In genomic region chr15:92579486-92579885, GRCh38 we compare ENCODE assay signal across 14 cellular contexts.
A peak's percentile ranks its signal among the peaks of the same experiment; 100 is the strongest.
DNase-seq lines count a peak whose midpoint lies in the region; ATAC-seq and TF ChIP-seq lines count a peak whose summit lies in the region.
"Had no signal": no experiment of that assay in that cellular context is flagged by ENCODE, and none has a peak within 500 bp of the region (broad histone marks: within the 10 kb centered on the region; RNA-seq: fewer than 3 reads in every experiment).

No MANE protein-coding gene starts in this region.

- no peak overlapping the region for H3K27ac Mint-ChIP-seq in endothelial cell (ENCODE audit: unreplicated experiment)

- no peaks in the 10 kb centered on the region for H3K27me3 ChIP-seq in right atrium auricular region
- no peaks in the 10 kb centered on the region for H3K27me3 ChIP-seq in testis

- no peaks in the 10 kb centered on the region for H3K36me3 ChIP-seq in right atrium auricular region
- H3K36me3 ChIP-seq in testis (ENCODE audit: low read depth, missing control alignments) = no peaks in the 10 kb centered on the region
- H3K36me3 ChIP-seq: BE2C, HAP-1 had no signal

- intact Hi-C loops in Right ventricle myocardium superior (cut with DNase I) = no loop called here
- intact Hi-C loops in testis (cut with DNase I; ENCODE audit: low total_unique reads) = no loop called here

- H3K36me3 Mint-ChIP-seq in activated T-cell treated with anti-CD3 and anti-CD28 coated beads, Interleukin-2, amount 50 U/mL, for 4 hours (ENCODE audit: insufficient read depth) = no peaks in the 10 kb centered on the region
- peaks cover 8% of the 10 kb centered on the region for H3K36me3 Mint-ChIP-seq in endothelial cell (ENCODE audit: low read depth, unreplicated experiment)
- H3K36me3 Mint-ChIP-seq: CD4-positive, CD25-positive, alpha-beta regulatory T cell; CD8-positive, alpha-beta memory T cell had no signal

- TF ChIP-seq POLR2A in testis (IDR thresholded peaks at IDR 0.05) = no peak

- H3K4me1 ChIP-seq in right atrium auricular region (no peaks in the 10 kb centered on the region), testis (no peaks in the 10 kb centered on the region)
- H3K4me1 ChIP-seq: BE2C, HAP-1 had no signal

- H3K4me3 Mint-ChIP-seq in activated T-cell treated with anti-CD3 and anti-CD28 coated beads, Interleukin-2, amount 50 U/mL, for 4 hours = no peak overlapping the region
- H3K4me3 Mint-ChIP-seq in endothelial cell (ENCODE audit: unreplicated experiment) = no peak overlapping the region
- H3K4me3 Mint-ChIP-seq: CD4-positive, CD25-positive, alpha-beta regulatory T cell; CD8-positive, alpha-beta memory T cell had no signal

- DNase-seq in right atrium auricular region (ENCODE audit: low spot score) (peak; percentile 34), Right ventricle myocardium superior (no peak), left kidney (ENCODE audit: low read depth, low spot score) (peak; percentile 42), testis (peak; percentile 12), endothelial cell (ENCODE audit: low spot score) (no peak)
- no peak for DNase-seq in activated T-cell treated with anti-CD3 and anti-CD28 coated beads, Interleukin-2, amount 50 U/mL, for 4 hours
- DNase-seq: ACHN; BE2C; C1 segment of cervical spinal cord; CD4-positive, CD25-positive, alpha-beta regulatory T cell; CD8-positive, alpha-beta memory T cell; COR-L47 had no signal

- no peaks in the 10 kb centered on the region for H3K9me3 Mint-ChIP-seq in activated T-cell treated with anti-CD3 and anti-CD28 coated beads, Interleukin-2, amount 50 U/mL, for 4 hours
- no peaks in the 10 kb centered on the region for H3K9me3 Mint-ChIP-seq in endothelial cell (ENCODE audit: unreplicated experiment)
- H3K9me3 Mint-ChIP-seq: CD8-positive, alpha-beta memory T cell had no signal

- ATAC-seq in Right ventricle myocardium superior (ENCODE audit: poor library complexity) = no peak
- ATAC-seq in activated T-cell treated with anti-CD3 and anti-CD28 coated beads, Interleukin-2, amount 50 U/mL, for 4 hours = no peak

- no peak overlapping the region for H3K27ac ChIP-seq in right atrium auricular region
- no peak overlapping the region for H3K27ac ChIP-seq in testis
- H3K27ac ChIP-seq: HL-60 had no signal

- H3K9me3 ChIP-seq in right atrium auricular region (no peaks in the 10 kb centered on the region), testis (no peaks in the 10 kb centered on the region)
- H3K9me3 ChIP-seq: BE2C, HAP-1 had no signal

- no peak overlapping the region for H3K4me3 ChIP-seq in right atrium auricular region
- no peak overlapping the region for H3K4me3 ChIP-seq in testis
- H3K4me3 ChIP-seq: HAP-1 had no signal

- 63 to 83% methylated on average over 5 to 9 of the region's 9 CpGs for WGBS in testis, 2 donors

- TF ChIP-seq CTCF in right atrium auricular region (IDR thresholded peaks at IDR 0.05) (no peak), testis (IDR thresholded peaks at IDR 0.05) (no peak), endothelial cell (IDR thresholded peaks at IDR 0.05; ENCODE audit: unreplicated experiment) (no peak)

- no peaks in the 10 kb centered on the region for H3K4me1 Mint-ChIP-seq in activated T-cell treated with anti-CD3 and anti-CD28 coated beads, Interleukin-2, amount 50 U/mL, for 4 hours (ENCODE audit: low read depth)
- peaks cover 31% of the 10 kb centered on the region for H3K4me1 Mint-ChIP-seq in endothelial cell (ENCODE audit: unreplicated experiment)
- H3K4me1 Mint-ChIP-seq: CD8-positive, alpha-beta memory T cell had no signal

- H3K27me3 Mint-ChIP-seq in activated T-cell treated with anti-CD3 and anti-CD28 coated beads, Interleukin-2, amount 50 U/mL, for 4 hours (ENCODE audit: low read depth) = peaks cover 11% of the 10 kb centered on the region
- H3K27me3 Mint-ChIP-seq in endothelial cell (ENCODE audit: unreplicated experiment) = peaks cover 10% of the 10 kb centered on the region

Comparison
In these comparisons a context has a peak if more than half of its experiments do, and no peak if none do; other contexts are left out.
1. DNase-seq: peak in right atrium auricular region (single experiment), left kidney (single experiment) and testis (single experiment); none in Right ventricle myocardium superior (single experiment), activated T-cell treated with anti-CD3 and anti-CD28 coated beads, Interleukin-2, amount 50 U/mL, for 4 hours (single experiment) and endothelial cell (single experiment).